ENCODE assay signal across 8 cellular contexts in genomic region chr12:40312982-40313576, GRCh38.
DNase-seq lines count a peak whose midpoint lies in the region; ATAC-seq and TF ChIP-seq lines count a peak whose summit lies in the region.

No MANE protein-coding gene starts in this region.

- no peaks in the 10 kb centered on the region for H3K27me3 Mint-ChIP-seq in endodermal cell (ENCODE audit: insufficient read depth)
- H3K27me3 Mint-ChIP-seq in osteocyte (ENCODE audit: unreplicated experiment), result peaks cover 5% of the 10 kb centered on the region

- DNase-seq in GM03348 (ENCODE audit: low spot score) (peak; percentile 14), NCI-H2171 (lab: John Stamatoyannopoulos, UW) (peak; percentile 6), endodermal cell (no peak), osteocyte (ENCODE audit: extremely low spot score, unreplicated experiment) (no peak), left lung (no peak)
- DNase-seq in stimulated activated CD4-positive, alpha-beta T cell treated with anti-CD3 and anti-CD28 coated beads, Interleukin-12 subunit alpha, Interleukin-12 subunit beta, amount 100 ng/mL, for 4 hours, result no peak
- DNase-seq in activated naive CD4-positive, alpha-beta T cell treated with anti-CD3 and anti-CD28 coated beads, Interleukin-2, amount 50 U/mL, for 72 hours (ENCODE audit: low spot score in 2 of 2), result no peak

- H3K9me3 Mint-ChIP-seq in endodermal cell, result no peaks in the 10 kb centered on the region
- no peaks in the 10 kb centered on the region for H3K9me3 Mint-ChIP-seq in osteocyte (ENCODE audit: unreplicated experiment)
- H3K9me3 Mint-ChIP-seq in activated naive CD4-positive, alpha-beta T cell treated with anti-CD3 and anti-CD28 coated beads, Interleukin-2, amount 50 U/mL, for 72 hours, result no peaks in the 10 kb centered on the region

- TF ChIP-seq CTCF in endodermal cell (conservative IDR thresholded peaks at IDR 0.05) (peak; percentile 81), osteocyte (IDR thresholded peaks at IDR 0.05) (peak; percentile 47), left lung (IDR thresholded peaks at IDR 0.05) (peak in 1 of 2 donors; percentile 32)

- no peaks in the 10 kb centered on the region for H3K9me3 ChIP-seq in endodermal cell (ENCODE audit: control insufficient read depth, low read length)
- H3K9me3 ChIP-seq in left lung, result no peaks in the 10 kb centered on the region

- H3K4me1 Mint-ChIP-seq in endodermal cell (peaks cover 13% of the 10 kb centered on the region), osteocyte (ENCODE audit: unreplicated experiment) (no peaks in the 10 kb centered on the region)

- 67% methylated on average over 1 of the region's 4 CpGs; no CpG with 5 or more reads in 1 of the 2 experiments for WGBS in endodermal cell (ENCODE audit: insufficient coverage in 1 of 2, insufficient read length in 1 of 2), 2 experiments

- H3K4me3 ChIP-seq in endodermal cell (ENCODE audit: low read length), result no peak overlapping the region
- H3K4me3 ChIP-seq in left lung, result no peak overlapping the region

- intact Hi-C loops in left lung (cut with DNase I), result loop anchor here in 1 of 2 donors (10.0 kb wide), 1 partner anchor 158 kb away; no protein-coding TSS in a partner anchor

- H3K36me3 Mint-ChIP-seq in endodermal cell (ENCODE audit: low read depth) (no peaks in the 10 kb centered on the region), osteocyte (ENCODE audit: unreplicated experiment) (no peaks in the 10 kb centered on the region)
- H3K36me3 Mint-ChIP-seq in activated naive CD4-positive, alpha-beta T cell treated with anti-CD3 and anti-CD28 coated beads, Interleukin-2, amount 50 U/mL, for 72 hours, result no peaks in the 10 kb centered on the region

- no peak overlapping the region for H3K9ac ChIP-seq in endodermal cell (ENCODE audit: extremely low read depth, low read length, poor library complexity, severe bottlenecking)

- H3K27ac Mint-ChIP-seq in endodermal cell (no peak overlapping the region), osteocyte (ENCODE audit: unreplicated experiment) (no peak overlapping the region)
- H3K27ac Mint-ChIP-seq in activated naive CD4-positive, alpha-beta T cell treated with anti-CD3 and anti-CD28 coated beads, Interleukin-2, amount 50 U/mL, for 72 hours, result no peak overlapping the region

- H3K27ac ChIP-seq in endodermal cell (ENCODE audit: low read depth, low read length) (no peak overlapping the region), left lung (no peak overlapping the region)

- H3K4me1 ChIP-seq in endodermal cell (ENCODE audit: control insufficient read depth, insufficient read depth, low read length) (peaks cover 2% of the 10 kb centered on the region), left lung (no peaks in the 10 kb centered on the region)

- H3K27me3 ChIP-seq in endodermal cell (ENCODE audit: control insufficient read depth, insufficient read depth, low read length, poor library complexity, severe bottlenecking) (no peaks in the 10 kb centered on the region), left lung (no peaks in the 10 kb centered on the region)

- H3K36me3 ChIP-seq in endodermal cell (ENCODE audit: control insufficient read depth, insufficient read depth, low read length), result no peaks in the 10 kb centered on the region
- H3K36me3 ChIP-seq in left lung, result peaks cover 0 to 54% of the 10 kb centered on the region in 2 donors

- no peak overlapping the region for H3K4me3 Mint-ChIP-seq in endodermal cell
- no peak overlapping the region for H3K4me3 Mint-ChIP-seq in osteocyte (ENCODE audit: unreplicated experiment)

- ATAC-seq in left lung (no peak), GM19328 (IDR thresholded peaks at IDR 0.05; ENCODE audit: unreplicated experiment) (no peak)
- ATAC-seq in activated naive CD4-positive, alpha-beta T cell treated with anti-CD3 and anti-CD28 coated beads, Interleukin-2, amount 50 U/mL, for 72 hours, result no peak

Comparison
In these comparisons a context has a peak if more than half of its experiments do, and no peak if none do; other contexts are left out.
1. DNase-seq: peak in GM03348 (single experiment) and NCI-H2171 (single experiment); none in endodermal cell (single experiment), osteocyte (single experiment), left lung (0 of 2), stimulated activated CD4-positive, alpha-beta T cell treated with anti-CD3 and anti-CD28 coated beads, Interleukin-12 subunit alpha, Interleukin-12 subunit beta, amount 100 ng/mL, for 4 hours (single experiment) and activated naive CD4-positive, alpha-beta T cell treated with anti-CD3 and anti-CD28 coated beads, Interleukin-2, amount 50 U/mL, for 72 hours (0 of 2).